In the genomic region with DNA sequence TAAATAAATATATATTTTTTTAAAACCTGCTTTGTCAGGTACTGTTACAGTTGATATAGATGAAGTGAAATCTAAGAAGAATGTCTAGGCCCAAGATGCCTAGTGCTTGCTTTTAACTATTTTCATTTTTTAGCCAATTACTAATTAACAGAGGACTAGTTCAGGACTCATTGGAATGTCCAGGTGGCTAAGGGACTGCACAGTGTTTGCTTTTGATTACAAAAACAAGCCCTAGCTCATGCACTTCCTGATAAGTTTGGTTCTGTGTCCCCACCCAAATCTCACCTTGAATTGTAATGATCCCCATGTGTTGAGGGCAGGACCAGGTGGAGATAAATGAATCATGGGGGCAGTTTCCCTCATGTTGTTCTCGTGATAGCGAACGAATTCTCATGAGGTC, we compare ENCODE assay signal across 7 cellular contexts.
"Had no signal": no experiment of that assay in that cellular context is flagged by ENCODE, and none has a peak within 500 bp of the region (broad histone marks: within the 10 kb centered on the region; RNA-seq: fewer than 3 reads in every experiment).

No MANE protein-coding gene starts in this region.

- H3K4me3 ChIP-seq: K562 had no signal

- FAIRE-seq: HTR-8/SVneo, K562 had no signal

- DNase-seq: IMR-90, KBM-7, KG1 had no signal

- H3K4me3 Mint-ChIP-seq: IgD-negative memory B cell had no signal

- H3K36me3 Mint-ChIP-seq: IgD-negative memory B cell had no signal

- H3K27ac Mint-ChIP-seq: IgD-negative memory B cell had no signal

- H3K27me3 Mint-ChIP-seq: IgD-negative memory B cell had no signal

- ATAC-seq: K562 had no signal

- H3K4me1 Mint-ChIP-seq: IgD-negative memory B cell had no signal

- H3K27ac ChIP-seq: HL-60 had no signal
